8 cellular contexts compared by ENCODE assay signal in the genomic region with DNA sequence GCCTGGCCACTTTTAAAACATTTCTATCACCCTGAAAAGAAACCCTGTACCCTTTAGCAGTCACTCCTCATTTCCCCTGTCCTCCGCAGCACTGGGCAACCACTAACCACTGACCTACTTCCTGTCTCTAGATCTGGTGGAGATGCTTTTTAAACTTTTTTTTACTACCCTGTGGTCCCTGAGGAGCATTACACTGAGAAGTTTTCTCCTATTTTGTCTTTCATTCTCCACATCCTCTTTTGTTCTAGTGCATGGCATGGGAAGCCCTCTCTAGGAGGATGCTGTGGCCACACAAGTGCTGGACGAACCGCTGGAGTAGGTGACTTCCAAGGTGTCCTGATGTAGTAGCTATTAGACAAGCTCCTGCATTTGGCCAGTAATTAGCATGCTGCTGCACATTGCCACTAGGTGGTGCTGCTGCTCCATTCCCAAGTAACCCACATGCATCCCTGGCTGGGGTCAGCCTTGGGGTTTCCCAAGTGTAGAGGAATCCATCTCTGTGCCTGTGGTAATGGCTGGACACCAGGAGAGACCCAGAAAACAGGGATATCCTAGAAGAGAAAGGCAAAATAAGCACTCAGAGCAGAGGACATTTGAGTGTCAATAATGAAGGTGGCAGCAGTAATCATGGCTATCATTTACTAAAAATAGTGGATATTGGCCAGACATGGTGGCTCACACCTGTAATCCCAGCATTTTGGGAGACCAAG.
DNase-seq lines count a peak whose midpoint lies in the region; ATAC-seq, FAIRE-seq and TF ChIP-seq lines count a peak whose summit lies in the region.

No MANE protein-coding gene starts in this region.

- peak; percentile 96 for FAIRE-seq in HepG2 (lab: Jason Lieb, UNC)

- DNase-seq in GM19240 (ENCODE audit: insufficient read length, low spot score) (peak; percentile 45), HepG2 (ENCODE audit: low spot score) (peak; percentile 81)
- peak; percentile 55 to 57 for DNase-seq in central memory CD8-positive, alpha-beta T cell (ENCODE audit: low spot score in 2 of 2)
- DNase-seq in stimulated activated CD4-positive, alpha-beta T cell treated with anti-CD3 and anti-CD28 coated beads, TNF-alpha, amount 100 ng/mL, for 48 hours (ENCODE audit: low read depth in 3 of 3): peak; percentile 41 to 65 (median 52)
- DNase-seq in stimulated activated naive CD4-positive, alpha-beta T cell (lab: John Stamatoyannopoulos, UW): no peak

- peak; percentile 94 for TF ChIP-seq RAD21 in HepG2 (CRISPR knock-in tag; IDR thresholded peaks at IDR 0.05)

- intact Hi-C loops in HepG2 (cut with micrococcal nuclease; ENCODE audit: unreplicated experiment): loop anchor here (2.0 kb wide), 1 partner anchor 193 kb away; no protein-coding TSS in a partner anchor

- WGBS in HepG2 (ENCODE audit: low lambda C conversion rate): 37% methylated on average over 3 of the region's 3 CpGs

- peaks cover 11 to 23% of the 10 kb centered on the region in 2 experiments; a peak in 4 of 5 replicates for H3K36me3 ChIP-seq in HepG2 (replicated peaks in 1 of 2; ENCODE audit: control insufficient read depth in 1 of 2, insufficient read depth in 2 of 2, low read length in 2 of 2)

- H2AFZ ChIP-seq in HepG2 (ENCODE audit: low read length): no peak overlapping the region

- no peaks in the 10 kb centered on the region for H3K27me3 ChIP-seq in HepG2 (ENCODE audit: control insufficient read depth in 1 of 2, insufficient read depth in 2 of 2, low read length in 2 of 2)

- TF ChIP-seq POLR2A in HepG2 (IDR thresholded peaks at IDR 0.05; ENCODE audit: insufficient read depth in 1 of 2, low read depth in 2 of 2, low read length in 2 of 2): no peak

- no peaks in the 10 kb centered on the region for H3K9me3 Mint-ChIP-seq in central memory CD8-positive, alpha-beta T cell

- H3K9ac ChIP-seq in HepG2 (ENCODE audit: insufficient read depth, low read depth, low read length): no peak overlapping the region

- no peaks in the 10 kb centered on the region for H3K9me3 ChIP-seq in HepG2 (ENCODE audit: low read length)

- POLR2A ChIA-PET in HepG2 (lab: Yijun Ruan, JAX): interaction anchor here (1.4 kb wide), 1 partner anchor 192 kb away, joined by 7 read pairs; no protein-coding TSS in a partner anchor

- peak overlapping the region; percentile 20 for H3K27ac Mint-ChIP-seq in central memory CD8-positive, alpha-beta T cell (ENCODE audit: low read depth)

- H3K27ac ChIP-seq in VCaP (no peak overlapping the region), HepG2 (ENCODE audit: extremely low read length, insufficient read depth, low read length) (no peak overlapping the region)

- TF ChIP-seq CTCF in VCaP (conservative IDR thresholded peaks at IDR 0.05): peak; percentile 99
- TF ChIP-seq CTCF in HepG2 (CRISPR knock-in tag; IDR thresholded peaks at IDR 0.05): peak; percentile 98

- H3K79me2 ChIP-seq in HepG2 (ENCODE audit: insufficient read depth, low read length): no peaks in the 10 kb centered on the region

- no peak overlapping the region for H3K4me3 ChIP-seq in HepG2 (replicated peaks in 1 of 3; ENCODE audit: insufficient read depth in 1 of 3, low read depth in 2 of 3, low read length in 3 of 3)

- CTCF ChIA-PET in HepG2 (lab: Yijun Ruan, JAX; ENCODE audit: low intra/inter-chr PET ratio, low total read pairs): interaction anchor here (1.3 to 3.9 kb wide), 3 partner anchors 191 to 212 kb away, joined by 3 to 65 read pairs (median 29); no protein-coding TSS in a partner anchor

- no peaks in the 10 kb centered on the region for H3K4me1 ChIP-seq in HepG2 (ENCODE audit: insufficient read depth, low read length)

- H3K4me1 Mint-ChIP-seq in central memory CD8-positive, alpha-beta T cell: peaks cover 13% of the 10 kb centered on the region

- in situ Hi-C loops in HepG2 (cut with HindIII; ENCODE audit: extremely low pct_ligation_motif_present, low pct_unique_long_range_greater_than_20kb): loop anchor here (5.0 kb wide), 1 partner anchor 192 kb away; no protein-coding TSS in a partner anchor

- no peak overlapping the region for H3K4me3 Mint-ChIP-seq in central memory CD8-positive, alpha-beta T cell

- no peak overlapping the region for H3K4me2 ChIP-seq in HepG2 (ENCODE audit: low read depth, low read length)

- no TSS peak for BruUV-seq in HepG2 (replicated peaks; lab: Mats Ljungman, UMichigan)

- peaks cover 11% of the 10 kb centered on the region for H3K36me3 Mint-ChIP-seq in central memory CD8-positive, alpha-beta T cell (ENCODE audit: insufficient read depth)

- no peaks in the 10 kb centered on the region for H3K27me3 Mint-ChIP-seq in central memory CD8-positive, alpha-beta T cell

- TF ChIP-seq EP300 in HepG2 (IDR thresholded peaks at IDR 0.05; ENCODE audit: low read depth in 2 of 2, low read length in 2 of 2) (peak in 1 of 2 experiments; percentile 7; a peak in 1 of 4 replicates), HepG2 (CRISPR knock-in tag; IDR thresholded peaks at IDR 0.05; ENCODE audit: borderline replicate concordance) (no peak)

- peaks cover 4% of the 10 kb centered on the region; the same call in 1 of the 2 replicates for H4K20me1 ChIP-seq in HepG2 (ENCODE audit: insufficient read depth, low read length)

- ATAC-seq in central memory CD8-positive, alpha-beta T cell (replicated peaks; ENCODE audit: extremely low read depth, poor library complexity, severe bottlenecking): peak; percentile 70
- ATAC-seq in HepG2: peak; percentile 95
- ATAC-seq in GM18520 (IDR thresholded peaks at IDR 0.05; ENCODE audit: unreplicated experiment): no peak
- ATAC-seq in HG03025 (IDR thresholded peaks at IDR 0.05; ENCODE audit: low FRiP score, unreplicated experiment): no peak

TF ChIP-seq in HepG2, 621 proteins besides CTCF, POLR2A, EP300 and RAD21 (continues in another document):
- TF ChIP-seq BORCS8-MEF2B (CRISPR knock-in tag; IDR thresholded peaks at IDR 0.05) (peak; percentile 39; the same call in 1 of the 2 replicates), ZNF484 (CRISPR knock-in tag; IDR thresholded peaks at IDR 0.05; ENCODE audit: borderline replicate concordance, low read depth) (no peak), ZNF354B (CRISPR knock-in tag; IDR thresholded peaks at IDR 0.05) (no peak), ZNF263 (CRISPR knock-in tag; IDR thresholded peaks at IDR 0.05) (0 out of 2 replicates have a peak, but pooled peaks have one; percentile 17), SALL1 (CRISPR knock-in tag; IDR thresholded peaks at IDR 0.05) (peak; percentile 17; the same call in 1 of the 2 replicates), ZNF747 (CRISPR knock-in tag; IDR thresholded peaks at IDR 0.05; ENCODE audit: borderline replicate concordance) (0 out of 2 replicates have a peak, but pooled peaks have one; percentile 49), SMC3 (IDR thresholded peaks at IDR 0.05; ENCODE audit: low read length) (peak; percentile 95), PITX1 (CRISPR knock-in tag; IDR thresholded peaks at IDR 0.05) (peak; percentile 32; the same call in 1 of the 2 replicates), MTF2 (CRISPR knock-in tag; IDR thresholded peaks at IDR 0.05; ENCODE audit: borderline replicate concordance) (no peak)
- TF ChIP-seq, protein P1, sequence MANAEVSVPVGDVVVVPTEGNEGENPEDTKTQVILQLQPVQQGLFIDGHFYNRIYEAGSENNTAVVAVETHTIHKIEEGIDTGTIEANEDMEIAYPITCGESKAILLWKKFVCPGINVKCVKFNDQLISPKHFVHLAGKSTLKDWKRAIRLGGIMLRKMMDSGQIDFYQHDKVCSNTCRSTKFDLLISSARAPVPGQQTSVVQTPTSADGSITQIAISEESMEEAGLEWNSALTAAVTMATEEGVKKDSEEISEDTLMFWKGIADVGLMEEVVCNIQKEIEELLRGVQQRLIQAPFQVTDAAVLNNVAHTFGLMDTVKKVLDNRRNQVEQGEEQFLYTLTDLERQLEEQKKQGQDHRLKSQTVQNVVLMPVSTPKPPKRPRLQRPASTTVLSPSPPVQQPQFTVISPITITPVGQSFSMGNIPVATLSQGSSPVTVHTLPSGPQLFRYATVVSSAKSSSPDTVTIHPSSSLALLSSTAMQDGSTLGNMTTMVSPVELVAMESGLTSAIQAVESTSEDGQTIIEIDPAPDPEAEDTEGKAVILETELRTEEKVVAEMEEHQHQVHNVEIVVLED (CRISPR knock-in tag; IDR thresholded peaks at IDR 0.05; ENCODE audit: borderline replicate concordance): no peak
- TF ChIP-seq, protein P2, sequence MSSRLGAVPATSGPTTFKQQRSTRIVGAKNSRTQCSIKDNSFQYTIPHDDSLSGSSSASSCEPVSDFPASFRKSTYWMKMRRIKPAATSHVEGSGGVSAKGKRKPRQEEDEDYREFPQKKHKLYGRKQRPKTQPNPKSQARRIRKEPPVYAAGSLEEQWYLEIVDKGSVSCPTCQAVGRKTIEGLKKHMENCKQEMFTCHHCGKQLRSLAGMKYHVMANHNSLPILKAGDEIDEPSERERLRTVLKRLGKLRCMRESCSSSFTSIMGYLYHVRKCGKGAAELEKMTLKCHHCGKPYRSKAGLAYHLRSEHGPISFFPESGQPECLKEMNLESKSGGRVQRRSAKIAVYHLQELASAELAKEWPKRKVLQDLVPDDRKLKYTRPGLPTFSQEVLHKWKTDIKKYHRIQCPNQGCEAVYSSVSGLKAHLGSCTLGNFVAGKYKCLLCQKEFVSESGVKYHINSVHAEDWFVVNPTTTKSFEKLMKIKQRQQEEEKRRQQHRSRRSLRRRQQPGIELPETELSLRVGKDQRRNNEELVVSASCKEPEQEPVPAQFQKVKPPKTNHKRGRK (CRISPR knock-in tag; IDR thresholded peaks at IDR 0.05): no peak
- TF ChIP-seq, protein P3, sequence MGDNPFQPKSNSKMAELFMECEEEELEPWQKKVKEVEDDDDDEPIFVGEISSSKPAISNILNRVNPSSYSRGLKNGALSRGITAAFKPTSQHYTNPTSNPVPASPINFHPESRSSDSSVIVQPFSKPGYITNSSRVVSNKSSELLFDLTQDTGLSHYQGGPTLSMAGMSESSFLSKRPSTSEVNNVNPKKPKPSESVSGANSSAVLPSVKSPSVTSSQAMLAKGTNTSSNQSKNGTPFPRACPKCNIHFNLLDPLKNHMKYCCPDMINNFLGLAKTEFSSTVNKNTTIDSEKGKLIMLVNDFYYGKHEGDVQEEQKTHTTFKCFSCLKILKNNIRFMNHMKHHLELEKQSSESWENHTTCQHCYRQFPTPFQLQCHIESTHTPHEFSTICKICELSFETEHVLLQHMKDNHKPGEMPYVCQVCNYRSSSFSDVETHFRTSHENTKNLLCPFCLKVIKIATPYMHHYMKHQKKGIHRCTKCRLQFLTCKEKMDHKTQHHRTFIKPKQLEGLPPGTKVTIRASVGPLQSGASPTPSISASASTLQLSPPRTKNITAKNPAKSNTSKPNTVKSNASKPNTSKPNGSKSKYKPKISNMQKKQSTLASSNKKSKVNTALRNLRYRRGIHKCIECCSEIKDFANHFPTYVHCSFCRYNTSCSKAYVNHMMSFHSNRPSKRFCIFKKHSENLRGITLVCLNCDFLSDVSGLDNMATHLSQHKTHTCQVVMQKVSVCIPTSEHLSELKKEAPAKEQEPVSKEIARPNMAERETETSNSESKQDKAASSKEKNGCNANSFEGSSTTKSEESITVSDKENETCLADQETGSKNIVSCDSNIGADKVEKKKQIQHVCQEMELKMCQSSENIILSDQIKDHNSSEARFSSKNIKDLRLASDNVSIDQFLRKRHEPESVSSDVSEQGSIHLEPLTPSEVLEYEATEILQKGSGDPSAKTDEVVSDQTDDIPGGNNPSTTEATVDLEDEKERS (CRISPR knock-in tag; IDR thresholded peaks at IDR 0.05): 0 out of 2 replicates have a peak, but pooled peaks have one; percentile 38

Comparison
In these comparisons a context has a peak if more than half of its experiments do, and no peak if none do; other contexts are left out.
1. DNase-seq: peak in GM19240 (single experiment), central memory CD8-positive, alpha-beta T cell (2 of 2), HepG2 (single experiment) and stimulated activated CD4-positive, alpha-beta T cell treated with anti-CD3 and anti-CD28 coated beads, TNF-alpha, amount 100 ng/mL, for 48 hours (3 of 3); none in stimulated activated naive CD4-positive, alpha-beta T cell (0 of 6).
2. ATAC-seq: peak in central memory CD8-positive, alpha-beta T cell (single experiment) and HepG2 (single experiment); none in GM18520 (single experiment) and HG03025 (single experiment).